In genomic region chr5:33438996-33439395, GRCh38 we compare ENCODE assay signal across 12 cellular contexts. TPM values are rescaled to one million over a fixed set of nuclear protein-coding genes. Genes with fewer than 3 reads are reported as not detected.
DNase-seq lines count a peak whose midpoint lies in the region; ATAC-seq, FAIRE-seq and TF ChIP-seq lines count a peak whose summit lies in the region.
"Had no signal": no experiment of that assay in that cellular context is flagged by ENCODE, and none has a peak within 500 bp of the region (broad histone marks: within the 10 kb centered on the region; RNA-seq: fewer than 3 reads in every experiment).

No MANE protein-coding gene starts in this region.

- H3K4me3 ChIP-seq in foreskin fibroblast (ENCODE audit: low read depth in 1 of 2, low read length in 2 of 2), result peak overlapping the region; percentile 64 to 96
- peak overlapping the region in 1 of 2 donors; percentile 99 for H3K4me3 ChIP-seq in small intestine (ENCODE audit: low read depth in 1 of 2, low read length in 2 of 2)
- H3K4me3 ChIP-seq in prostate gland, result peak overlapping the region in 1 of 2 donors; percentile 47
- H3K4me3 ChIP-seq: body of pancreas had no signal

- POLR2A ChIA-PET in WTC11 (lab: Charles Lee), result no interaction called here

- H3K27ac ChIP-seq in small intestine (ENCODE audit: low read depth in 1 of 2, low read length in 1 of 2) (no peak overlapping the region), prostate gland (no peak overlapping the region)

- intact Hi-C loops in prostate gland (cut with DNase I), result loop anchor here (10.0 kb wide), 2 partner anchors 536 to 1026 kb away; no protein-coding TSS in a partner anchor

- H3K27me3 ChIP-seq in small intestine (ENCODE audit: control insufficient read depth in 2 of 2, insufficient read depth in 2 of 2, low read length in 2 of 2) (no peaks in the 10 kb centered on the region), prostate gland (replicated peaks; ENCODE audit: insufficient read depth) (no peaks in the 10 kb centered on the region)
- H3K27me3 ChIP-seq: body of pancreas had no signal

- TF ChIP-seq CTCF in WTC11 (IDR thresholded peaks at IDR 0.05) (no peak), foreskin fibroblast (IDR thresholded peaks at IDR 0.05; ENCODE audit: low read depth, low read length) (no peak), prostate gland (IDR thresholded peaks at IDR 0.05) (no peak)

- ATAC-seq in WTC11, result no peak
- ATAC-seq: body of pancreas had no signal

- H3K9me3 Mint-ChIP-seq in WTC11, result no peaks in the 10 kb centered on the region

- H3K9me3 ChIP-seq in small intestine (ENCODE audit: control insufficient read depth, low read depth) (no peaks in the 10 kb centered on the region), prostate gland (no peaks in the 10 kb centered on the region)
- H3K9me3 ChIP-seq: body of pancreas had no signal

- peaks cover 5% of the 10 kb centered on the region for H3K36me3 Mint-ChIP-seq in WTC11

- DNase-seq in SIG-M5 treated with dmso at 0.1 percent for 504 hours (lab: John Stamatoyannopoulos, UW; ENCODE audit: unreplicated experiment) (peak; percentile 5), SIG-M5 (lab: John Stamatoyannopoulos, UW) (no peak), WTC11 (ENCODE audit: low spot score) (no peak), foreskin fibroblast (no peak), small intestine (peak; percentile 3), RCC 7860 (ENCODE audit: low spot score) (no peak), prostate gland (ENCODE audit: low spot score) (no peak), SW 1271 (lab: John Stamatoyannopoulos, UW) (no peak)
- DNase-seq: body of pancreas; GF-D8; NCI-H446; stimulated activated CD4-positive, alpha-beta T cell treated with anti-CD3 and anti-CD28 coated beads, Interleukin-4, amount 100 ng/mL, for 1 hour had no signal

- no peaks in the 10 kb centered on the region for H3K27me3 Mint-ChIP-seq in WTC11 (ENCODE audit: low read depth)

- WGBS in small intestine, 3 donors, result 52 to 83% (median 72%) methylated on average over 6 of the region's 6 CpGs
- WGBS in prostate gland, result 68% methylated on average over 6 of the region's 6 CpGs

- peaks cover 15% of the 10 kb centered on the region for H3K4me1 Mint-ChIP-seq in WTC11

- H3K4me3 Mint-ChIP-seq in WTC11, result peak overlapping the region; percentile 41

- FAIRE-seq in small intestine (lab: Jason Lieb, UNC) (no peak), RCC 7860 (lab: Jason Lieb, UNC) (no peak)

- peaks cover 0 to 5% of the 10 kb centered on the region in 2 donors for H3K4me1 ChIP-seq in small intestine (ENCODE audit: control insufficient read depth in 2 of 2, insufficient read depth in 1 of 2, low read depth in 1 of 2, low read length in 1 of 2)
- H3K4me1 ChIP-seq in prostate gland (replicated peaks), result no peaks in the 10 kb centered on the region

- no peak for TF ChIP-seq POLR2A in prostate gland (IDR thresholded peaks at IDR 0.05)

- no peaks in the 10 kb centered on the region for H3K36me3 ChIP-seq in small intestine (ENCODE audit: control insufficient read depth in 2 of 2, insufficient read depth in 2 of 2, low read length in 2 of 2)
- no peaks in the 10 kb centered on the region for H3K36me3 ChIP-seq in prostate gland

- no peak overlapping the region for H3K27ac Mint-ChIP-seq in WTC11

- CTCF ChIA-PET in WTC11 (lab: Charles Lee), result interaction anchor here (1.2 kb wide), 1 partner anchor 150 kb away, joined by 4 read pairs; no protein-coding TSS in a partner anchor

TF ChIP-seq in WTC11, 78 proteins besides CTCF, POLR2A, EP300 and RAD21:
- TF ChIP-seq NR2C2 (CRISPR knock-in tag; IDR thresholded peaks at IDR 0.05) (no peak), GABPB1 (CRISPR knock-in tag; IDR thresholded peaks at IDR 0.05) (no peak), FOXK1 (CRISPR knock-in tag; IDR thresholded peaks at IDR 0.05) (no peak), JUN (CRISPR knock-in tag; IDR thresholded peaks at IDR 0.05) (no peak), ZNF423 (CRISPR knock-in tag; IDR thresholded peaks at IDR 0.05) (no peak), NFATC4 (CRISPR knock-in tag; IDR thresholded peaks at IDR 0.05) (no peak), ATF6 (CRISPR knock-in tag; IDR thresholded peaks at IDR 0.05) (no peak), HMGXB4 (CRISPR knock-in tag; IDR thresholded peaks at IDR 0.05) (no peak)

RNA-seq across cellular contexts. Expression of gene TARS1, which starts 1.8 kb away (rescaled TPM):
- total RNA-seq in WTC11 (2021) (253 to 304 TPM (median 256 TPM) in 3 replicates), prostate gland (10 to 100 TPM; 27.4 to 65.9 TPM)
- 100 to 1,000 TPM in 1 of 3 donors, 10 to 100 TPM in 2; 85.7 to 133 (median 95.4) TPM for polyA plus RNA-seq in small intestine

Comparison
In these comparisons a context has a peak if more than half of its experiments do, and no peak if none do; other contexts are left out.
1. DNase-seq: peak in SIG-M5 treated with dmso at 0.1 percent for 504 hours (single experiment) and small intestine (single experiment); none in SIG-M5 (single experiment), WTC11 (single experiment), foreskin fibroblast (0 of 2), RCC 7860 (single experiment), prostate gland (single experiment) and SW 1271 (0 of 2).